ENCODE assay signal across 10 cellular contexts in the genomic region with DNA sequence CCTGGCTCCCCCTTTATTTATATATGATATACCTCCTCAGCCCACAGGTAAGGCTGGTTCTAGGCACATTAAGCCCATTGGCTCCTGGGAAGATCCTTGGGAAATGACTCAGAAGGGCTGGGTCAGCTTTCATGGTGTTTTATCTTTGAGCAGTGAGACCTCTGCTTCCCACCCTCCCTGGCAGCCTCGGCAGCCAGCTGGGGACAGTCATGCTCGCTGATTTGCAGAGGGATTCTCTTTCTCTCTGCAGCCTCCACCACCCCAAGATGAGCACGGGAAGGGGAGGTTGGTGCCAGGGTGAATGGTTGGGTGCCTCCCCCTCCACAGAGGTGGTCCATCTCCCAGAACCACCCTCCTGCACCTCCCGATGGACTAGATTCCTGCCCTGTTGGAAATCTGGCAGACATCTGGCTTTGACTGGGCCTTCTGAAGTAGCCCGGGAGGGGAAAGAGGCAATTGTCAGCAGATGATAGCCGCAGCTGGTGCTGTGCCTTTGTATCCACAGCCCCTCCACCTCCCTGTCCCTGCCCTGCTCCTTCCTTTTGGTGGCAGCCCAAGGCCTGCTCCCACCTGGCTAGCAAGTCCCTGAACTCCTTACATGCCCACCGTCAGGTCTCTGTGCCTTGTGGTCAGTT. TPM values are rescaled to one million over a fixed set of nuclear protein-coding genes. Genes with fewer than 3 reads are reported as not detected.
DNase-seq lines count a peak whose midpoint lies in the region; ATAC-seq, FAIRE-seq and TF ChIP-seq lines count a peak whose summit lies in the region.
"Had no signal": no experiment of that assay in that cellular context is flagged by ENCODE, and none has a peak within 500 bp of the region (broad histone marks: within the 10 kb centered on the region; RNA-seq: fewer than 3 reads in every experiment).

No MANE protein-coding gene starts in this region.

- TF ChIP-seq CTCF in gastroesophageal sphincter (IDR thresholded peaks at IDR 0.05) (no peak), left lung (IDR thresholded peaks at IDR 0.05) (no peak)

- TF ChIP-seq POLR2A in H54 (IDR thresholded peaks at IDR 0.05; ENCODE audit: low read depth, low read length): no peak
- no peak for TF ChIP-seq POLR2A in gastroesophageal sphincter (IDR thresholded peaks at IDR 0.05)

- no peak for FAIRE-seq in H54 (lab: Jason Lieb, UNC)

- intact Hi-C loops in left lung (cut with DNase I): no loop called here

- WGBS in gastroesophageal sphincter (ENCODE audit: low coverage in 1 of 2), 2 donors: 55 to 67% methylated on average over 2 to 5 of the region's 7 CpGs

- H3K9me3 ChIP-seq in SJCRH30 (replicated peaks) (no peaks in the 10 kb centered on the region), gastroesophageal sphincter (no peaks in the 10 kb centered on the region), left lung (no peaks in the 10 kb centered on the region)

- DNase-seq in H54 (ENCODE audit: insufficient read length, low spot score) (peak; percentile 62), SJCRH30 (peak; percentile 44 to 60), SKM-1 (lab: John Stamatoyannopoulos, UW; ENCODE audit: unreplicated experiment) (no peak), left lung (no peak)
- DNase-seq in activated CD8-positive, alpha-beta memory T cell treated with anti-CD3 and anti-CD28 coated beads for 24 hours: no peak
- DNase-seq: KBM-7 had no signal

- no peaks in the 10 kb centered on the region for H3K27me3 ChIP-seq in SJCRH30
- H3K27me3 ChIP-seq in gastroesophageal sphincter: no peaks in the 10 kb centered on the region
- no peaks in the 10 kb centered on the region for H3K27me3 ChIP-seq in left lung

- no peak overlapping the region for H3K4me3 ChIP-seq in SJCRH30
- H3K4me3 ChIP-seq in gastroesophageal sphincter: no peak overlapping the region
- no peak overlapping the region for H3K4me3 ChIP-seq in skin epidermis
- H3K4me3 ChIP-seq in left lung: no peak overlapping the region
- H3K4me3 ChIP-seq: SK-N-MC had no signal

- TF ChIP-seq EP300 in gastroesophageal sphincter (IDR thresholded peaks at IDR 0.05): no peak

- H3K36me3 ChIP-seq in SJCRH30 (no peaks in the 10 kb centered on the region), gastroesophageal sphincter (no peaks in the 10 kb centered on the region), left lung (no peaks in the 10 kb centered on the region)

- ATAC-seq in gastroesophageal sphincter (no peak), GM21367 (IDR thresholded peaks at IDR 0.05; ENCODE audit: unreplicated experiment) (no peak), left lung (no peak)

- H3K4me1 ChIP-seq in SJCRH30: peaks cover 25% of the 10 kb centered on the region
- H3K4me1 ChIP-seq in gastroesophageal sphincter: peaks cover 0 to 23% (median 0%) of the 10 kb centered on the region in 3 donors
- peaks cover 18 to 50% of the 10 kb centered on the region in 2 donors for H3K4me1 ChIP-seq in left lung

- H3K27ac ChIP-seq in SJCRH30 (peak overlapping the region; percentile 48), gastroesophageal sphincter (peak overlapping the region in 3 of 4 donors; percentile 12 to 58 (median 47)), skin epidermis (peak overlapping the region in 20 of 21 experiments; percentile 5 to 85 (median 52)), left lung (peak overlapping the region in 1 of 2 donors; percentile 63)
- H3K27ac ChIP-seq: SK-N-MC had no signal

RNA-seq across cellular contexts. Expression of a gene that starts 24.7 kb away (rescaled TPM):
- total RNA-seq in SJCRH30 (2014; rRNA removed; shearing (Covaris generic)): 30.3 and 31.9 TPM in 2 replicates
- total RNA-seq in gastroesophageal sphincter (10 to 100 TPM; 10.7 to 16.7 (median 14.9) TPM), left lung (10 to 100 TPM; 16.1 to 26.6 TPM)

Comparison
In these comparisons a context has a peak if more than half of its experiments do, and no peak if none do; other contexts are left out.
1. DNase-seq: peak in H54 (single experiment) and SJCRH30 (2 of 2); none in SKM-1 (single experiment), activated CD8-positive, alpha-beta memory T cell treated with anti-CD3 and anti-CD28 coated beads for 24 hours (single experiment) and left lung (0 of 2).